ENCODE assay signal across 1 cellular context in the genomic region with DNA sequence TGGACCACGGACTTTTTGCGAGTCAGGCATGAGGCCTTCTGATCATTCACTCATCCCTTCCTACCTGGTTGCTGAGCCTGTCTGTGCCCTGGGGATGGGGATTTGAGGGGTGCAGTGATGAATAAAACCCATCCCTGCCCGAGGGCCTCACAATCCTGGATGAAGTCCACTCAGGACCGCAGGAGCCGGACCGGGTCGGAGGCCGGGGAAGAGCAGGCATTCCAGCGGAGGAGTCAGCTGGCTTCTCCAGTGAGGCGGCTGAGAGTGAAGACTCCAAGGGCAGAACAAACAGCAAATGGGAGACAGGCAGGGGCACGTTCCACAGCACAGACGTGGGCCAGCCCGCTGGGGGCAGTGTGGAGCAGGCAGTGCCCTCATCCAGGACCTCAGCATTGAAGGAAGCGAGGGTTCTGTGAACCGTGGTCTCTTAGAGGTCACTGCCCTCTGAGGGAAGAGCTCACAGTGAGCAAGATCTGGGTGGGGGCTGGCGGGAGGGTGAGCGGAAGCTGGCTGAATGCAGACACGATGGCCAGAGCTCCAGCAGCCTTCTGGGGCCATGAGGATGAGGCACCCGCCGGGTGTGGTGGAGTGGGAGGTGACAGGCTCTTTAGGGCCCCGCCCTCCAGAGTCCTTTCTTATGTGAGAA.
TF ChIP-seq lines count a peak whose summit lies in the region.

No MANE protein-coding gene starts in this region.

TF ChIP-seq in HepG2, 621 proteins besides CTCF, POLR2A, EP300 and RAD21 (continued from another document and continues in another):
- TF ChIP-seq, protein P1, sequence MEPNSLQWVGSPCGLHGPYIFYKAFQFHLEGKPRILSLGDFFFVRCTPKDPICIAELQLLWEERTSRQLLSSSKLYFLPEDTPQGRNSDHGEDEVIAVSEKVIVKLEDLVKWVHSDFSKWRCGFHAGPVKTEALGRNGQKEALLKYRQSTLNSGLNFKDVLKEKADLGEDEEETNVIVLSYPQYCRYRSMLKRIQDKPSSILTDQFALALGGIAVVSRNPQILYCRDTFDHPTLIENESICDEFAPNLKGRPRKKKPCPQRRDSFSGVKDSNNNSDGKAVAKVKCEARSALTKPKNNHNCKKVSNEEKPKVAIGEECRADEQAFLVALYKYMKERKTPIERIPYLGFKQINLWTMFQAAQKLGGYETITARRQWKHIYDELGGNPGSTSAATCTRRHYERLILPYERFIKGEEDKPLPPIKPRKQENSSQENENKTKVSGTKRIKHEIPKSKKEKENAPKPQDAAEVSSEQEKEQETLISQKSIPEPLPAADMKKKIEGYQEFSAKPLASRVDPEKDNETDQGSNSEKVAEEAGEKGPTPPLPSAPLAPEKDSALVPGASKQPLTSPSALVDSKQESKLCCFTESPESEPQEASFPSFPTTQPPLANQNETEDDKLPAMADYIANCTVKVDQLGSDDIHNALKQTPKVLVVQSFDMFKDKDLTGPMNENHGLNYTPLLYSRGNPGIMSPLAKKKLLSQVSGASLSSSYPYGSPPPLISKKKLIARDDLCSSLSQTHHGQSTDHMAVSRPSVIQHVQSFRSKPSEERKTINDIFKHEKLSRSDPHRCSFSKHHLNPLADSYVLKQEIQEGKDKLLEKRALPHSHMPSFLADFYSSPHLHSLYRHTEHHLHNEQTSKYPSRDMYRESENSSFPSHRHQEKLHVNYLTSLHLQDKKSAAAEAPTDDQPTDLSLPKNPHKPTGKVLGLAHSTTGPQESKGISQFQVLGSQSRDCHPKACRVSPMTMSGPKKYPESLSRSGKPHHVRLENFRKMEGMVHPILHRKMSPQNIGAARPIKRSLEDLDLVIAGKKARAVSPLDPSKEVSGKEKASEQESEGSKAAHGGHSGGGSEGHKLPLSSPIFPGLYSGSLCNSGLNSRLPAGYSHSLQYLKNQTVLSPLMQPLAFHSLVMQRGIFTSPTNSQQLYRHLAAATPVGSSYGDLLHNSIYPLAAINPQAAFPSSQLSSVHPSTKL (CRISPR knock-in tag; IDR thresholded peaks at IDR 0.05), result peak; percentile 5; the same call in 1 of the 2 replicates
- TF ChIP-seq MEIS1 (CRISPR knock-in tag; IDR thresholded peaks at IDR 0.05; ENCODE audit: borderline replicate concordance) (peak; percentile 78; the same call in 1 of the 2 replicates), ZNF3 (CRISPR knock-in tag; IDR thresholded peaks at IDR 0.05) (no peak), ZNF460 (CRISPR knock-in tag; IDR thresholded peaks at IDR 0.05; ENCODE audit: borderline replicate concordance) (no peak), MAFG (CRISPR knock-in tag; IDR thresholded peaks at IDR 0.05) (no peak), KDM5A (IDR thresholded peaks at IDR 0.05; ENCODE audit: borderline replicate concordance, low read length) (no peak), GABPB1 (CRISPR knock-in tag; IDR thresholded peaks at IDR 0.05) (peak; percentile 95), NFE2 (CRISPR knock-in tag; IDR thresholded peaks at IDR 0.05) (no peak), ELF3 (CRISPR knock-in tag; IDR thresholded peaks at IDR 0.05) (peak; percentile 32; the same call in 1 of the 2 replicates), ZSCAN25 (CRISPR knock-in tag; IDR thresholded peaks at IDR 0.05) (0 out of 2 replicates have a peak, but pooled peaks have one; percentile 75), ZNF607 (CRISPR knock-in tag; IDR thresholded peaks at IDR 0.05; ENCODE audit: borderline replicate concordance) (no peak), ZNF34 (CRISPR knock-in tag; IDR thresholded peaks at IDR 0.05; ENCODE audit: borderline replicate concordance) (0 out of 2 replicates have a peak, but pooled peaks have one; percentile 32), ZNF331 (CRISPR knock-in tag; IDR thresholded peaks at IDR 0.05) (no peak), ZNF761 (CRISPR knock-in tag; conservative IDR thresholded peaks at IDR 0.05) (peak; percentile 78; the same call in 1 of the 2 replicates), RXRA (CRISPR knock-in tag; IDR thresholded peaks at IDR 0.05) (peak; percentile 88), PITX1 (CRISPR knock-in tag; IDR thresholded peaks at IDR 0.05) (peak; percentile 52; the same call in 1 of the 2 replicates), PAF1 (CRISPR knock-in tag; IDR thresholded peaks at IDR 0.05) (no peak), ZMYM4 (CRISPR knock-in tag; IDR thresholded peaks at IDR 0.05) (peak; percentile 79; the same call in 1 of the 2 replicates), ZNF883 (CRISPR knock-in tag; IDR thresholded peaks at IDR 0.05; ENCODE audit: not compliant biosample characterization) (peak; percentile 43), GTF2F1 (IDR thresholded peaks at IDR 0.05; ENCODE audit: low read length) (no peak), HES4 (CRISPR knock-in tag; IDR thresholded peaks at IDR 0.05; ENCODE audit: borderline replicate concordance) (no peak)
- TF ChIP-seq, protein P2, sequence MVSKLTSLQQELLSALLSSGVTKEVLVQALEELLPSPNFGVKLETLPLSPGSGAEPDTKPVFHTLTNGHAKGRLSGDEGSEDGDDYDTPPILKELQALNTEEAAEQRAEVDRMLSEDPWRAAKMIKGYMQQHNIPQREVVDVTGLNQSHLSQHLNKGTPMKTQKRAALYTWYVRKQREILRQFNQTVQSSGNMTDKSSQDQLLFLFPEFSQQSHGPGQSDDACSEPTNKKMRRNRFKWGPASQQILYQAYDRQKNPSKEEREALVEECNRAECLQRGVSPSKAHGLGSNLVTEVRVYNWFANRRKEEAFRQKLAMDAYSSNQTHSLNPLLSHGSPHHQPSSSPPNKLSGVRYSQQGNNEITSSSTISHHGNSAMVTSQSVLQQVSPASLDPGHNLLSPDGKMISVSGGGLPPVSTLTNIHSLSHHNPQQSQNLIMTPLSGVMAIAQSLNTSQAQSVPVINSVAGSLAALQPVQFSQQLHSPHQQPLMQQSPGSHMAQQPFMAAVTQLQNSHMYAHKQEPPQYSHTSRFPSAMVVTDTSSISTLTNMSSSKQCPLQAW (CRISPR knock-in tag; IDR thresholded peaks at IDR 0.05), result 0 out of 2 replicates have a peak, but pooled peaks have one; percentile 31
- TF ChIP-seq, protein P3, sequence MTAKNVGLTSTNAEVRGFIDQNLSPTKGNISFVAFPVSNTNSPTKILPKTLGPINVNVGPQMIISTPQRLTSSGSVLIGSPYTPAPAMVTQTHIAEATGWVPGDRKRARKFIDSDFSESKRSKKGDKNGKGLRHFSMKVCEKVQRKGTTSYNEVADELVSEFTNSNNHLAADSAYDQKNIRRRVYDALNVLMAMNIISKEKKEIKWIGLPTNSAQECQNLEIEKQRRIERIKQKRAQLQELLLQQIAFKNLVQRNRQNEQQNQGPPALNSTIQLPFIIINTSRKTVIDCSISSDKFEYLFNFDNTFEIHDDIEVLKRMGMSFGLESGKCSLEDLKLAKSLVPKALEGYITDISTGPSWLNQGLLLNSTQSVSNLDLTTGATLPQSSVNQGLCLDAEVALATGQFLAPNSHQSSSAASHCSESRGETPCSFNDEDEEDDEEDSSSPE (CRISPR knock-in tag; IDR thresholded peaks at IDR 0.05), result no peak
- TF ChIP-seq, protein P4, sequence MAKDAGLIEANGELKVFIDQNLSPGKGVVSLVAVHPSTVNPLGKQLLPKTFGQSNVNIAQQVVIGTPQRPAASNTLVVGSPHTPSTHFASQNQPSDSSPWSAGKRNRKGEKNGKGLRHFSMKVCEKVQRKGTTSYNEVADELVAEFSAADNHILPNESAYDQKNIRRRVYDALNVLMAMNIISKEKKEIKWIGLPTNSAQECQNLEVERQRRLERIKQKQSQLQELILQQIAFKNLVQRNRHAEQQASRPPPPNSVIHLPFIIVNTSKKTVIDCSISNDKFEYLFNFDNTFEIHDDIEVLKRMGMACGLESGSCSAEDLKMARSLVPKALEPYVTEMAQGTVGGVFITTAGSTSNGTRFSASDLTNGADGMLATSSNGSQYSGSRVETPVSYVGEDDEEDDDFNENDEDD (CRISPR knock-in tag; IDR thresholded peaks at IDR 0.05; ENCODE audit: borderline replicate concordance), result peak; percentile 41; the same call in 1 of the 2 replicates
- TF ChIP-seq, protein P5, sequence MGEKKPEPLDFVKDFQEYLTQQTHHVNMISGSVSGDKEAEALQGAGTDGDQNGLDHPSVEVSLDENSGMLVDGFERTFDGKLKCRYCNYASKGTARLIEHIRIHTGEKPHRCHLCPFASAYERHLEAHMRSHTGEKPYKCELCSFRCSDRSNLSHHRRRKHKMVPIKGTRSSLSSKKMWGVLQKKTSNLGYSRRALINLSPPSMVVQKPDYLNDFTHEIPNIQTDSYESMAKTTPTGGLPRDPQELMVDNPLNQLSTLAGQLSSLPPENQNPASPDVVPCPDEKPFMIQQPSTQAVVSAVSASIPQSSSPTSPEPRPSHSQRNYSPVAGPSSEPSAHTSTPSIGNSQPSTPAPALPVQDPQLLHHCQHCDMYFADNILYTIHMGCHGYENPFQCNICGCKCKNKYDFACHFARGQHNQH (CRISPR knock-in tag; IDR thresholded peaks at IDR 0.05), result peak; percentile 41; the same call in 1 of the 2 replicates
- TF ChIP-seq, protein P6, sequence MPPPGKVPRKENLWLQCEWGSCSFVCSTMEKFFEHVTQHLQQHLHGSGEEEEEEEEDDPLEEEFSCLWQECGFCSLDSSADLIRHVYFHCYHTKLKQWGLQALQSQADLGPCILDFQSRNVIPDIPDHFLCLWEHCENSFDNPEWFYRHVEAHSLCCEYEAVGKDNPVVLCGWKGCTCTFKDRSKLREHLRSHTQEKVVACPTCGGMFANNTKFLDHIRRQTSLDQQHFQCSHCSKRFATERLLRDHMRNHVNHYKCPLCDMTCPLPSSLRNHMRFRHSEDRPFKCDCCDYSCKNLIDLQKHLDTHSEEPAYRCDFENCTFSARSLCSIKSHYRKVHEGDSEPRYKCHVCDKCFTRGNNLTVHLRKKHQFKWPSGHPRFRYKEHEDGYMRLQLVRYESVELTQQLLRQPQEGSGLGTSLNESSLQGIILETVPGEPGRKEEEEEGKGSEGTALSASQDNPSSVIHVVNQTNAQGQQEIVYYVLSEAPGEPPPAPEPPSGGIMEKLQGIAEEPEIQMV (CRISPR knock-in tag; IDR thresholded peaks at IDR 0.05; ENCODE audit: low read depth), result peak; percentile 48; the same call in 1 of the 2 replicates
- TF ChIP-seq, protein P7, sequence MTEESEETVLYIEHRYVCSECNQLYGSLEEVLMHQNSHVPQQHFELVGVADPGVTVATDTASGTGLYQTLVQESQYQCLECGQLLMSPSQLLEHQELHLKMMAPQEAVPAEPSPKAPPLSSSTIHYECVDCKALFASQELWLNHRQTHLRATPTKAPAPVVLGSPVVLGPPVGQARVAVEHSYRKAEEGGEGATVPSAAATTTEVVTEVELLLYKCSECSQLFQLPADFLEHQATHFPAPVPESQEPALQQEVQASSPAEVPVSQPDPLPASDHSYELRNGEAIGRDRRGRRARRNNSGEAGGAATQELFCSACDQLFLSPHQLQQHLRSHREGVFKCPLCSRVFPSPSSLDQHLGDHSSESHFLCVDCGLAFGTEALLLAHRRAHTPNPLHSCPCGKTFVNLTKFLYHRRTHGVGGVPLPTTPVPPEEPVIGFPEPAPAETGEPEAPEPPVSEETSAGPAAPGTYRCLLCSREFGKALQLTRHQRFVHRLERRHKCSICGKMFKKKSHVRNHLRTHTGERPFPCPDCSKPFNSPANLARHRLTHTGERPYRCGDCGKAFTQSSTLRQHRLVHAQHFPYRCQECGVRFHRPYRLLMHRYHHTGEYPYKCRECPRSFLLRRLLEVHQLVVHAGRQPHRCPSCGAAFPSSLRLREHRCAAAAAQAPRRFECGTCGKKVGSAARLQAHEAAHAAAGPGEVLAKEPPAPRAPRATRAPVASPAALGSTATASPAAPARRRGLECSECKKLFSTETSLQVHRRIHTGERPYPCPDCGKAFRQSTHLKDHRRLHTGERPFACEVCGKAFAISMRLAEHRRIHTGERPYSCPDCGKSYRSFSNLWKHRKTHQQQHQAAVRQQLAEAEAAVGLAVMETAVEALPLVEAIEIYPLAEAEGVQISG (CRISPR knock-in tag; IDR thresholded peaks at IDR 0.05), result peak; percentile 34; the same call in 1 of the 2 replicates
- TF ChIP-seq, protein P8, sequence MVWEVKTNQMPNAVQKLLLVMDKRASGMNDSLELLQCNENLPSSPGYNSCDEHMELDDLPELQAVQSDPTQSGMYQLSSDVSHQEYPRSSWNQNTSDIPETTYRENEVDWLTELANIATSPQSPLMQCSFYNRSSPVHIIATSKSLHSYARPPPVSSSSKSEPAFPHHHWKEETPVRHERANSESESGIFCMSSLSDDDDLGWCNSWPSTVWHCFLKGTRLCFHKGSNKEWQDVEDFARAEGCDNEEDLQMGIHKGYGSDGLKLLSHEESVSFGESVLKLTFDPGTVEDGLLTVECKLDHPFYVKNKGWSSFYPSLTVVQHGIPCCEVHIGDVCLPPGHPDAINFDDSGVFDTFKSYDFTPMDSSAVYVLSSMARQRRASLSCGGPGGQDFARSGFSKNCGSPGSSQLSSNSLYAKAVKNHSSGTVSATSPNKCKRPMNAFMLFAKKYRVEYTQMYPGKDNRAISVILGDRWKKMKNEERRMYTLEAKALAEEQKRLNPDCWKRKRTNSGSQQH (CRISPR knock-in tag; IDR thresholded peaks at IDR 0.05; ENCODE audit: low read depth), result no peak
- TF ChIP-seq, protein P9, sequence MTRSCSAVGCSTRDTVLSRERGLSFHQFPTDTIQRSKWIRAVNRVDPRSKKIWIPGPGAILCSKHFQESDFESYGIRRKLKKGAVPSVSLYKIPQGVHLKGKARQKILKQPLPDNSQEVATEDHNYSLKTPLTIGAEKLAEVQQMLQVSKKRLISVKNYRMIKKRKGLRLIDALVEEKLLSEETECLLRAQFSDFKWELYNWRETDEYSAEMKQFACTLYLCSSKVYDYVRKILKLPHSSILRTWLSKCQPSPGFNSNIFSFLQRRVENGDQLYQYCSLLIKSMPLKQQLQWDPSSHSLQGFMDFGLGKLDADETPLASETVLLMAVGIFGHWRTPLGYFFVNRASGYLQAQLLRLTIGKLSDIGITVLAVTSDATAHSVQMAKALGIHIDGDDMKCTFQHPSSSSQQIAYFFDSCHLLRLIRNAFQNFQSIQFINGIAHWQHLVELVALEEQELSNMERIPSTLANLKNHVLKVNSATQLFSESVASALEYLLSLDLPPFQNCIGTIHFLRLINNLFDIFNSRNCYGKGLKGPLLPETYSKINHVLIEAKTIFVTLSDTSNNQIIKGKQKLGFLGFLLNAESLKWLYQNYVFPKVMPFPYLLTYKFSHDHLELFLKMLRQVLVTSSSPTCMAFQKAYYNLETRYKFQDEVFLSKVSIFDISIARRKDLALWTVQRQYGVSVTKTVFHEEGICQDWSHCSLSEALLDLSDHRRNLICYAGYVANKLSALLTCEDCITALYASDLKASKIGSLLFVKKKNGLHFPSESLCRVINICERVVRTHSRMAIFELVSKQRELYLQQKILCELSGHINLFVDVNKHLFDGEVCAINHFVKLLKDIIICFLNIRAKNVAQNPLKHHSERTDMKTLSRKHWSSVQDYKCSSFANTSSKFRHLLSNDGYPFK (CRISPR knock-in tag; IDR thresholded peaks at IDR 0.05; ENCODE audit: borderline replicate concordance), result 0 out of 2 replicates have a peak, but pooled peaks have one; percentile 59
- TF ChIP-seq, protein P10, sequence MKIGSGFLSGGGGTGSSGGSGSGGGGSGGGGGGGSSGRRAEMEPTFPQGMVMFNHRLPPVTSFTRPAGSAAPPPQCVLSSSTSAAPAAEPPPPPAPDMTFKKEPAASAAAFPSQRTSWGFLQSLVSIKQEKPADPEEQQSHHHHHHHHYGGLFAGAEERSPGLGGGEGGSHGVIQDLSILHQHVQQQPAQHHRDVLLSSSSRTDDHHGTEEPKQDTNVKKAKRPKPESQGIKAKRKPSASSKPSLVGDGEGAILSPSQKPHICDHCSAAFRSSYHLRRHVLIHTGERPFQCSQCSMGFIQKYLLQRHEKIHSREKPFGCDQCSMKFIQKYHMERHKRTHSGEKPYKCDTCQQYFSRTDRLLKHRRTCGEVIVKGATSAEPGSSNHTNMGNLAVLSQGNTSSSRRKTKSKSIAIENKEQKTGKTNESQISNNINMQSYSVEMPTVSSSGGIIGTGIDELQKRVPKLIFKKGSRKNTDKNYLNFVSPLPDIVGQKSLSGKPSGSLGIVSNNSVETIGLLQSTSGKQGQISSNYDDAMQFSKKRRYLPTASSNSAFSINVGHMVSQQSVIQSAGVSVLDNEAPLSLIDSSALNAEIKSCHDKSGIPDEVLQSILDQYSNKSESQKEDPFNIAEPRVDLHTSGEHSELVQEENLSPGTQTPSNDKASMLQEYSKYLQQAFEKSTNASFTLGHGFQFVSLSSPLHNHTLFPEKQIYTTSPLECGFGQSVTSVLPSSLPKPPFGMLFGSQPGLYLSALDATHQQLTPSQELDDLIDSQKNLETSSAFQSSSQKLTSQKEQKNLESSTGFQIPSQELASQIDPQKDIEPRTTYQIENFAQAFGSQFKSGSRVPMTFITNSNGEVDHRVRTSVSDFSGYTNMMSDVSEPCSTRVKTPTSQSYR (CRISPR knock-in tag; IDR thresholded peaks at IDR 0.05; ENCODE audit: borderline replicate concordance), result peak; percentile 40; the same call in 1 of the 2 replicates
